Comparison of ENCODE assay signal across 10 cellular contexts in the genomic region with DNA sequence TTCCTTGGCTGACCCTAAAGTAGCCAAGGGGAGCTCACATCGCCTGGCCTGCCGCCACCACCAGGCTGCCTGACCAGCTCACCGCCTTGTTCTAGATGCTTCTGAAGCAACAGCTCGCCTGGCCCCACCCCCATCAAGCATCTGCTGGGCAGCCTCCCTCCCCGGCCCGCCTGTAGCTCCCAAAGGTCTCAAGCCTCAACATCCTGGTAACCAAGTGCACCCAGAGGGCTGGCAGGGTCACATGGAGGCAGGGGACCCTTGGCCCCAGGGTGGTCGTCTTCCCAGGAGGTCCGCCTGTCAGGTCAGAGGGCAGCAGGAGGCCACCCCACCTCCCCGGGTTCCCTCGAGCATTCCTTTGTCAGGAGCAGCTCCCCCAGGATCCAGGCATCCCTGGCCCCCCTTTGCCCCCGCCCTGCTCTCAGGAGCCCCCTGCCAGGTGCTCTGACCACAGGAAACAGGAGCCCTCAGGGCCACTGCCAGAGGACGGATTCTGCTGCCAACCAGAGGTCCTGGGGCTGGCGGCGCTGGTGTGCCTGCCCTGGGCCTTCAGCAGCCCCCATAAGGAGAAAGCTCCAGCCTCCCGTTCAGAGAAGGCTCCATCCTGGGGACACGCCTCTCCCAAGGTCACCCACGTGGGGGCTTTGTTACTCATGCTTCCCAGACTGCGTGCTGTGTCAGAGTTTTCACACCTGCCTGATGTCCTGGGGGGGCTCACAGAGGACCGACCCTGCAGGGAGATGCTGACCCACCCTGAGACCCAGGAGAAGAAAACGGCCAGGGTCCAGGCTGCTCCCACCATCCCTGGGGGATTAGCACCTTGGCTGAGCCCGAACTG. TPM values are rescaled to one million over a fixed set of nuclear protein-coding genes. Genes with fewer than 3 reads are reported as not detected.
DNase-seq lines count a peak whose midpoint lies in the region; ATAC-seq, FAIRE-seq and TF ChIP-seq lines count a peak whose summit lies in the region.
"Had no signal": no experiment of that assay in that cellular context is flagged by ENCODE, and none has a peak within 500 bp of the region (broad histone marks: within the 10 kb centered on the region; RNA-seq: fewer than 3 reads in every experiment).

No MANE protein-coding gene starts in this region.

- peaks cover 14% of the 10 kb centered on the region for H3K4me1 Mint-ChIP-seq in activated T-cell treated with anti-CD3 and anti-CD28 coated beads, Interleukin-2, amount 50 U/mL, for 72 hours (ENCODE audit: low read depth)

- peaks cover 22% of the 10 kb centered on the region for H3K27me3 ChIP-seq in suprapubic skin

- no peaks in the 10 kb centered on the region for H3K27me3 Mint-ChIP-seq in activated T-cell treated with anti-CD3 and anti-CD28 coated beads, Interleukin-2, amount 50 U/mL, for 72 hours (ENCODE audit: low read depth)

- no peak for TF ChIP-seq EP300 in suprapubic skin (IDR thresholded peaks at IDR 0.05)

- H3K36me3 Mint-ChIP-seq in activated T-cell treated with anti-CD3 and anti-CD28 coated beads, Interleukin-2, amount 50 U/mL, for 72 hours (ENCODE audit: insufficient read depth in 2 of 2): no peaks in the 10 kb centered on the region
- H3K36me3 Mint-ChIP-seq: IgD-negative memory B cell had no signal

- WGBS in suprapubic skin: 67% methylated on average over 5 of the region's 21 CpGs

- peaks cover 21% of the 10 kb centered on the region for H3K4me1 ChIP-seq in suprapubic skin

- FAIRE-seq in HTR-8/SVneo (lab: Jason Lieb, UNC): no peak

- no peaks in the 10 kb centered on the region for H3K36me3 ChIP-seq in suprapubic skin

- H3K9me3 Mint-ChIP-seq in activated T-cell treated with anti-CD3 and anti-CD28 coated beads, Interleukin-2, amount 50 U/mL, for 72 hours: no peaks in the 10 kb centered on the region
- H3K9me3 Mint-ChIP-seq: IgD-negative memory B cell, neural crest cell had no signal

- TF ChIP-seq POLR2A in suprapubic skin (IDR thresholded peaks at IDR 0.05): no peak

- ATAC-seq in activated T-cell treated with anti-CD3 and anti-CD28 coated beads, Interleukin-2, amount 50 U/mL, for 72 hours (replicated peaks in 1 of 2): no peak
- ATAC-seq in GM21723 (IDR thresholded peaks at IDR 0.05; ENCODE audit: unreplicated experiment): no peak

- no peak overlapping the region for H3K27ac ChIP-seq in suprapubic skin

- no peak for DNase-seq in activated T-cell treated with anti-CD3 and anti-CD28 coated beads, Interleukin-2, amount 50 U/mL, for 72 hours
- DNase-seq in activated T-cell treated with anti-CD3 and anti-CD28 coated beads for 4 hours (no peak), amniotic epithelial cell (ENCODE audit: low read depth) (peak; percentile 12), iris pigment epithelial cell (ENCODE audit: low read depth) (peak; percentile 11), suprapubic skin (ENCODE audit: low spot score in 2 of 2) (no peak), medulla oblongata (ENCODE audit: extremely low spot score) (no peak), HTR-8/SVneo (ENCODE audit: insufficient read length, low spot score) (no peak)

- peak overlapping the region; percentile 39 to 47 for H3K4me3 Mint-ChIP-seq in activated T-cell treated with anti-CD3 and anti-CD28 coated beads, Interleukin-2, amount 50 U/mL, for 72 hours

- peak overlapping the region; percentile 24 for H3K4me3 ChIP-seq in suprapubic skin

- no peak overlapping the region for H3K27ac Mint-ChIP-seq in activated T-cell treated with anti-CD3 and anti-CD28 coated beads, Interleukin-2, amount 50 U/mL, for 72 hours
- H3K27ac Mint-ChIP-seq: IgD-negative memory B cell had no signal

- no peak for TF ChIP-seq CTCF in suprapubic skin (IDR thresholded peaks at IDR 0.05)

- no peaks in the 10 kb centered on the region for H3K9me3 ChIP-seq in suprapubic skin

RNA-seq across cellular contexts. Expression of a gene that starts 3.5 kb away (rescaled TPM):
- total RNA-seq in activated T-cell treated with anti-CD3 and anti-CD28 coated beads, Interleukin-2, amount 50 U/mL, for 72 hours: not detected
- total RNA-seq in suprapubic skin: not detected
- total RNA-seq: neural crest cell had no signal

RNA-seq across cellular contexts. Expression of a gene that starts 30.1 kb away (rescaled TPM):
- total RNA-seq in activated T-cell treated with anti-CD3 and anti-CD28 coated beads, Interleukin-2, amount 50 U/mL, for 72 hours: 1 to 10 TPM; 6.7 to 8.5 TPM
- total RNA-seq in suprapubic skin: 10 to 100 TPM in 1 of 4 donors, 1 to 10 TPM in 3; 3.1 to 11.7 (median 5.1) TPM

RNA-seq across cellular contexts. Expression of a gene that starts 30.3 kb away (rescaled TPM):
- total RNA-seq in activated T-cell treated with anti-CD3 and anti-CD28 coated beads, Interleukin-2, amount 50 U/mL, for 72 hours: 100 to 1,000 TPM; 143 to 144 TPM
- 10 to 100 TPM; 51.5 to 80.2 (median 68.7) TPM for total RNA-seq in suprapubic skin

Comparison
In these comparisons a context has a peak if more than half of its experiments do, and no peak if none do; other contexts are left out.
1. DNase-seq: peak in amniotic epithelial cell (single experiment) and iris pigment epithelial cell (single experiment); none in activated T-cell treated with anti-CD3 and anti-CD28 coated beads, Interleukin-2, amount 50 U/mL, for 72 hours (0 of 2), activated T-cell treated with anti-CD3 and anti-CD28 coated beads for 4 hours (single experiment), suprapubic skin (0 of 2), medulla oblongata (single experiment) and HTR-8/SVneo (single experiment).